Comparison of ENCODE assay signal across 11 cellular contexts in the genomic region with DNA sequence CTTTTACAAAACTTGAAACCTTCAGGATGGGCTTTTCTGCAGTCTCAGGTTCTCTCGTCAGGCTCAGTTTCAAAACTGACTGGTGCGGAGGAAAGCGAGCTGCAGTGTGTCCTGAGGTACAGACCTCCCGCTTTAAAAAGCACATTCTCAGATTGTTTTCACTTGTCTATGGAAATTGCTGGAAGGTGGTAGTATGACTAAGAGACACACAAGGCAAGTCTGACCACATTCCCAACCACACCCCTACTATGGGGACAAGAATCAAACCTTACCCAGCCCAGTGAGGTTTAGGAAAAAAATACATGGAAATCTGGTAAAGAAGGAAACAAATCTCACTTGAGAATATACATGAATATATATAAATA. TPM values are rescaled to one million over a fixed set of nuclear protein-coding genes. Genes with fewer than 3 reads are reported as not detected.
DNase-seq lines count a peak whose midpoint lies in the region; ATAC-seq and TF ChIP-seq lines count a peak whose summit lies in the region.
"Had no signal": no experiment of that assay in that cellular context is flagged by ENCODE, and none has a peak within 500 bp of the region (broad histone marks: within the 10 kb centered on the region; RNA-seq: fewer than 3 reads in every experiment).

No MANE protein-coding gene starts in this region.

- 88 to 100% methylated on average over 2 to 4 of the region's 4 CpGs for WGBS in transverse colon (ENCODE audit: low coverage in 1 of 2), 2 donors

- H3K9ac ChIP-seq in neural progenitor cell = no peak overlapping the region

- no peak overlapping the region for H3K4me2 ChIP-seq in neural progenitor cell

- peaks cover 26% of the 10 kb centered on the region for H3F3A ChIP-seq in neural progenitor cell (ENCODE audit: low read depth)

- no peaks in the 10 kb centered on the region for H3K9me3 Mint-ChIP-seq in activated CD8-positive, alpha-beta memory T cell treated with anti-CD3 and anti-CD28 coated beads, Interleukin-2, amount 10 ng/mL, durations not matched to agents 7 days and 5 days (ENCODE audit: low read depth)
- no peaks in the 10 kb centered on the region for H3K9me3 Mint-ChIP-seq in neural progenitor cell

- TF ChIP-seq EP300 in transverse colon (IDR thresholded peaks at IDR 0.05; ENCODE audit: low read depth) = no peak

- no peaks in the 10 kb centered on the region for H3K27me3 Mint-ChIP-seq in activated CD8-positive, alpha-beta memory T cell treated with anti-CD3 and anti-CD28 coated beads, Interleukin-2, amount 10 ng/mL, durations not matched to agents 7 days and 5 days
- no peaks in the 10 kb centered on the region for H3K27me3 Mint-ChIP-seq in neural progenitor cell (ENCODE audit: insufficient read depth, low read depth)

- H3K27me3 ChIP-seq in transverse colon (no peaks in the 10 kb centered on the region), neural progenitor cell (no peaks in the 10 kb centered on the region)

- H3K79me2 ChIP-seq in neural progenitor cell (ENCODE audit: low read depth) = no peaks in the 10 kb centered on the region

- in situ Hi-C loops in transverse colon (cut with MboI; ENCODE audit: low pct_ligation_motif_present in 1 of 4, low pct_unique_long_range_greater_than_20kb in 1 of 4, low sequenced_read_pairs in 3 of 4) = no loop called here

- H4K20me1 ChIP-seq in neural progenitor cell (ENCODE audit: low read depth) = no peaks in the 10 kb centered on the region

- peaks cover 44% of the 10 kb centered on the region for H3K36me3 Mint-ChIP-seq in activated CD8-positive, alpha-beta memory T cell treated with anti-CD3 and anti-CD28 coated beads, Interleukin-2, amount 10 ng/mL, durations not matched to agents 7 days and 5 days
- H3K36me3 Mint-ChIP-seq in neural progenitor cell = peaks cover 39% of the 10 kb centered on the region

- peaks cover 0 to 49% (median 24%) of the 10 kb centered on the region in 4 donors for H3K36me3 ChIP-seq in transverse colon
- peaks cover 7% of the 10 kb centered on the region for H3K36me3 ChIP-seq in neural progenitor cell

- intact Hi-C loops in transverse colon (cut with DNase I; ENCODE audit: low total_unique reads) = no loop called here

- H3K4me1 Mint-ChIP-seq in activated CD8-positive, alpha-beta memory T cell treated with anti-CD3 and anti-CD28 coated beads, Interleukin-2, amount 10 ng/mL, durations not matched to agents 7 days and 5 days = peaks cover 9% of the 10 kb centered on the region
- H3K4me1 Mint-ChIP-seq in neural progenitor cell = peaks cover 4% of the 10 kb centered on the region

- H3K4me3 ChIP-seq in transverse colon = no peak overlapping the region
- no peak overlapping the region for H3K4me3 ChIP-seq in neural progenitor cell

- H3K9me3 ChIP-seq in transverse colon (no peaks in the 10 kb centered on the region), neural progenitor cell (ENCODE audit: low read depth) (no peaks in the 10 kb centered on the region)

- peaks cover 0 to 34% (median 12%) of the 10 kb centered on the region in 4 donors for H3K4me1 ChIP-seq in transverse colon
- H3K4me1 ChIP-seq in neural progenitor cell = peaks cover 11% of the 10 kb centered on the region

- H3K27ac ChIP-seq in angular gyrus (ENCODE audit: low read depth, low read length) (peak overlapping the region; percentile 23), transverse colon (peak overlapping the region in 3 of 4 donors; percentile 24 to 33 (median 33)), neural progenitor cell (no peak overlapping the region)

- TF ChIP-seq CTCF in transverse colon (IDR thresholded peaks at IDR 0.05) (no peak), neural progenitor cell (IDR thresholded peaks at IDR 0.05) (no peak)

- H3K4me3 Mint-ChIP-seq in activated CD8-positive, alpha-beta memory T cell treated with anti-CD3 and anti-CD28 coated beads, Interleukin-2, amount 10 ng/mL, durations not matched to agents 7 days and 5 days = no peak overlapping the region
- H3K4me3 Mint-ChIP-seq in neural progenitor cell = no peak overlapping the region

- no peak overlapping the region for H2AFZ ChIP-seq in neural progenitor cell (replicated peaks)

- no peak for DNase-seq in activated CD8-positive, alpha-beta memory T cell treated with anti-CD3 and anti-CD28 coated beads, Interleukin-2, amount 10 ng/mL, durations not matched to agents 7 days and 5 days
- DNase-seq in activated CD8-positive, alpha-beta memory T cell treated with anti-CD3 and anti-CD28 coated beads for 24 hours = no peak
- DNase-seq in iris pigment epithelial cell (ENCODE audit: low read depth) (peak; percentile 75), transverse colon (no peak), neural progenitor cell (ENCODE audit: low spot score) (no peak)
- DNase-seq: NCI-H2227 treated with DMSO at 0.1 percent for 48 hours, SHP77 had no signal

- CTCF ChIA-PET in activated CD8-positive, alpha-beta memory T cell treated with anti-CD3 and anti-CD28 coated beads, Interleukin-2, amount 10 ng/mL, durations not matched to agents 7 days and 5 days (lab: Charles Lee) = interaction anchor here (1.2 to 1.9 kb wide), 2 partner anchors 10 to 40 kb away, joined by 3 to 6 read pairs; no protein-coding TSS in a partner anchor

- TF ChIP-seq POLR2A in transverse colon (IDR thresholded peaks at IDR 0.05) = no peak

- no peak for ATAC-seq in activated CD8-positive, alpha-beta memory T cell treated with anti-CD3 and anti-CD28 coated beads, Interleukin-2, amount 10 ng/mL, durations not matched to agents 7 days and 5 days
- ATAC-seq in GM18519 (IDR thresholded peaks at IDR 0.05; ENCODE audit: low FRiP score, unreplicated experiment) (no peak), HG03439 (IDR thresholded peaks at IDR 0.05; ENCODE audit: unreplicated experiment) (no peak)

- H3K27ac Mint-ChIP-seq in activated CD8-positive, alpha-beta memory T cell treated with anti-CD3 and anti-CD28 coated beads, Interleukin-2, amount 10 ng/mL, durations not matched to agents 7 days and 5 days = peak overlapping the region; percentile 42
- H3K27ac Mint-ChIP-seq in neural progenitor cell = no peak overlapping the region

RNA-seq across cellular contexts. Expression of gene SRP68, which starts 18.2 kb away (rescaled TPM):
- total RNA-seq in activated CD8-positive, alpha-beta memory T cell treated with anti-CD3 and anti-CD28 coated beads, Interleukin-2, amount 10 ng/mL, durations not matched to agents 7 days and 5 days = 100 to 1,000 TPM in 1 of 2 experiments, 10 to 100 TPM in 1; 92.0 to 116 TPM
- total RNA-seq in transverse colon (10 to 100 TPM; 11.6 to 44.8 (median 30.4) TPM), neural progenitor cell (ENCODE audit: low replicate concordance) (31.7 and 32.8 TPM in 2 replicates)

RNA-seq across cellular contexts. Expression of gene GALR2, which starts 20.5 kb away (rescaled TPM):
- under 1 TPM; 0.29 to 0.47 TPM for total RNA-seq in activated CD8-positive, alpha-beta memory T cell treated with anti-CD3 and anti-CD28 coated beads, Interleukin-2, amount 10 ng/mL, durations not matched to agents 7 days and 5 days
- total RNA-seq in transverse colon (1 to 10 TPM in 3 of 4 donors, not detected in 1; 1.9 to 10.0 (median 3.2) TPM), neural progenitor cell (ENCODE audit: low replicate concordance) (not detected in 2 replicates)
- total RNA-seq: pulmonary artery endothelial cell had no signal

RNA-seq across cellular contexts. Expression of gene ZACN, which starts 24.9 kb away (rescaled TPM):
- under 1 TPM; 0.26 to 0.87 TPM for total RNA-seq in activated CD8-positive, alpha-beta memory T cell treated with anti-CD3 and anti-CD28 coated beads, Interleukin-2, amount 10 ng/mL, durations not matched to agents 7 days and 5 days
- total RNA-seq in transverse colon (under 1 TPM in 1 of 4 donors, not detected in 3; 0.40 TPM), neural progenitor cell (ENCODE audit: low replicate concordance) (not detected in 2 replicates)
- total RNA-seq: pulmonary artery endothelial cell had no signal

RNA-seq across cellular contexts. Expression of gene EVPL, which starts 27.0 kb away (rescaled TPM):
- total RNA-seq in activated CD8-positive, alpha-beta memory T cell treated with anti-CD3 and anti-CD28 coated beads, Interleukin-2, amount 10 ng/mL, durations not matched to agents 7 days and 5 days = under 1 TPM in 1 of 2 experiments, not detected in 1; 0.03 TPM
- total RNA-seq in transverse colon (10 to 100 TPM; 17.1 to 23.7 (median 20.6) TPM), neural progenitor cell (ENCODE audit: low replicate concordance) (not detected in 2 replicates)
- total RNA-seq: pulmonary artery endothelial cell had no signal

RNA-seq across cellular contexts. Expression of gene EXOC7, which starts 49.5 kb away (rescaled TPM):
- 100 to 1,000 TPM; 132 to 137 TPM for total RNA-seq in activated CD8-positive, alpha-beta memory T cell treated with anti-CD3 and anti-CD28 coated beads, Interleukin-2, amount 10 ng/mL, durations not matched to agents 7 days and 5 days
- 100 to 1,000 TPM in 2 of 4 donors, 10 to 100 TPM in 2; 88.0 to 143 (median 105) TPM for total RNA-seq in transverse colon
- total RNA-seq in neural progenitor cell (ENCODE audit: low replicate concordance) = 64.3 and 72.8 TPM in 2 replicates
